8 cellular contexts compared by ENCODE assay signal in the genomic region with DNA sequence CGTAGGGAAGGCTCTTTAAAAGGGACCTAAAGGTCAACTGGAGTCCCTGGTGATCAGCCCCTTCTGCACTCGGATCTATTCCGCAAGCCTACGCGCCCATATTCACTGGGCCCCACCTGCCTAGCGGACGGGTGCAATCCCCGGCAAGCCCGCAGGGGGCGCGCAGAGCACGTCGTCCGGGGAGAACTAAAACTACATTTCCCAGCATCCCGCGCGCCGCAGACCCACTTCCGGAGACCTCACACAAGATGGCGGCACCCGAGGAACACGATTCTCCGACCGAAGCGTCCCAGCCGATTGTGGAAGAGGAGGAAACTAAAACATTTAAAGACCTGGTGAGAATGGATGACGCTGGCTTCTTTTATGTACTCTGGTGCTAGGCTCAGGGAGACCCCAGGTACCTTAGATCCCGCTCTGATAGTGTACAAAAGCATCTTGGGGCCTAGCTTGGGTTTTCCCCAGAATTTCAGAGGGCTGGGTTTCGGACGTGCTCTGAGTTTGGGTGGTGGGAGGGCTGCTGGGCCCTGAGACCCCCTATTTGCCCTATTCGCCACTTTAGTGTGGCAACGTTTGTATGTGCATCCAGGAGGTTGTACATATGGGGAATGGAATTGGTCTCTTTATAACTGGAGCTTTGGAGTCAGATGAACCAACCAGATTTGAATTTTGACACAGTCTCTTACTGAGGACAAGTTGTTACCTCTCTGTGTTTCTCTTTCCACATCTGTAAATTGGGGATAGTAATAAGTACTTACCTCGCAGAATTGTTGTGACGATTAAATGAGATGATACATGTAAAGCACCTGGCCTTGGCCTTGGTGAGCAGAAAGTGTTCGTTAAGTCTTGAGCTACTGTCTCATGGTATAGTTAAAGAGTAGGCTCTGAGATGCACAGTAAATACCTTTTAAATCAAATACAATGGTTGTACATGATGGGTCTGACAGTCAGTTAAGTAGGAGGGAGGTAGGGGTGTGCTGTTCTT. TPM values are rescaled to one million over a fixed set of nuclear protein-coding genes. Genes with fewer than 3 reads are reported as not detected.
A peak's percentile ranks its signal among the peaks of the same experiment; 100 is the strongest.
DNase-seq lines count a peak whose midpoint lies in the region; ATAC-seq, FAIRE-seq and TF ChIP-seq lines count a peak whose summit lies in the region.

DDX47 (plus strand) TSS at position 227 of the 982 bp plus-strand sequence; CDS start at position 249, 22 bp downstream.

- intact Hi-C loops in right cardiac atrium (cut with DNase I): no loop called here
- intact Hi-C loops in vagina (cut with DNase I): no loop called here

- peak; percentile 90 to 98 (median 98) for TF ChIP-seq CTCF in vagina (IDR thresholded peaks at IDR 0.05)

- H3K27ac ChIP-seq in angular gyrus (ENCODE audit: low read depth, low read length): peak within 1 kb of the TSS; percentile 62
- peak within 1 kb of the TSS; percentile 3 for H3K27ac ChIP-seq in right cardiac atrium (ENCODE audit: low read length)
- peak within 1 kb of the TSS; percentile 61 for H3K27ac ChIP-seq in vagina

- H3K9me3 ChIP-seq in right cardiac atrium (ENCODE audit: control insufficient read depth, low read length) (no peaks in the 10 kb centered on the region), vagina (no peaks in the 10 kb centered on the region)

- TF ChIP-seq POLR2A in GM12892 (IDR thresholded peaks at IDR 0.05; ENCODE audit: low read depth, low read length) (peak; percentile 80), vagina (IDR thresholded peaks at IDR 0.05) (peak in 1 of 2 donors; percentile 15)

- peak; percentile 85 for ATAC-seq in HG02840 (IDR thresholded peaks at IDR 0.05; ENCODE audit: low FRiP score, unreplicated experiment)
- peak; percentile 94 to 95 for ATAC-seq in right cardiac atrium

- H3K27me3 ChIP-seq in right cardiac atrium (ENCODE audit: control insufficient read depth, insufficient read depth): no peaks in the 10 kb centered on the region
- H3K27me3 ChIP-seq in vagina: no peaks in the 10 kb centered on the region

- DNase-seq in GM12892 (ENCODE audit: insufficient read length) (peak; percentile 74), NCI-H1694 treated with DMSO at 0.1 percent for 48 hours (lab: John Stamatoyannopoulos, UW) (peak; percentile 95), T-helper 2 cell (peak; percentile 90 to 98 (median 94)), right cardiac atrium (peak; percentile 96 to 99 (median 98)), putamen (ENCODE audit: low spot score) (peak; percentile 90), vagina (ENCODE audit: extremely low spot score in 2 of 2) (peak in 1 of 2 donors; percentile 91)

- H3K4me1 ChIP-seq in right cardiac atrium (ENCODE audit: control insufficient read depth, insufficient read depth, low read length): no peaks in the 10 kb centered on the region
- H3K4me1 ChIP-seq in vagina: peaks cover 37% of the 10 kb centered on the region

- 3% methylated on average over 35 of the region's 35 CpGs for WGBS in right cardiac atrium

- H3K4me3 ChIP-seq in right cardiac atrium (ENCODE audit: low read length) (peak within 1 kb of the TSS; percentile 83), vagina (peak within 1 kb of the TSS; percentile 72 to 91)

- no peaks in the 10 kb centered on the region for H3K36me3 ChIP-seq in vagina

- FAIRE-seq in GM12892 (lab: Jason Lieb, UNC): peak; percentile 95

RNA-seq across cellular contexts. Expression of gene DDX47, which starts in this region (rescaled TPM):
- 69.0 TPM for polyA plus RNA-seq in GM12892 (2012; ENCODE audit: missing spikeins)
- 10 to 100 TPM; 31.9 to 33.3 (median 32.6) TPM for total RNA-seq in right cardiac atrium
- polyA plus RNA-seq in right cardiac atrium: 23.0 TPM
- 42.0 TPM for total RNA-seq in vagina

Comparison
In these comparisons a context has a peak if more than half of its experiments do, and no peak if none do; other contexts are left out.
1. H3K27ac ChIP-seq: peak in every context shown above with its lines; median percentile 62 in angular gyrus; 61 in vagina; 3 in right cardiac atrium.